16 cellular contexts compared by ENCODE assay signal in genomic region chrX:39985551-39985950, GRCh38.
"Had no signal": no experiment of that assay in that cellular context is flagged by ENCODE, and none has a peak within 500 bp of the region (broad histone marks: within the 10 kb centered on the region; RNA-seq: fewer than 3 reads in every experiment).

No MANE protein-coding gene starts in this region.

- H3K4me1 ChIP-seq: adrenal gland, prostate gland had no signal

- ATAC-seq: activated T-helper 17 cell treated with anti-CD3 and anti-CD28 coated beads, Interleukin-2, amount 50 U/mL, for 72 hours; effector memory CD8-positive, alpha-beta T cell; sciatic nerve had no signal

- H3K4me1 Mint-ChIP-seq: activated T-helper 17 cell treated with anti-CD3 and anti-CD28 coated beads, Interleukin-2, amount 50 U/mL, for 72 hours; central memory CD8-positive, alpha-beta T cell; immature natural killer cell had no signal

- H3K27me3 ChIP-seq: adrenal gland, transverse colon had no signal

- H3K27ac ChIP-seq: adrenal gland, prostate gland had no signal

- H3K36me3 Mint-ChIP-seq: immature natural killer cell had no signal

- H3K9me3 ChIP-seq: adrenal gland, prostate gland, transverse colon had no signal

- H3K9me3 Mint-ChIP-seq: activated CD4-positive, alpha-beta T cell treated with anti-CD3 and anti-CD28 coated beads, Interleukin-2, amount 10 ng/mL, durations not matched to agents 24 days and 14 days; activated naive CD4-positive, alpha-beta T cell treated with anti-CD3 and anti-CD28 coated beads for 36 hours; activated T-helper 17 cell treated with anti-CD3 and anti-CD28 coated beads, Interleukin-2, amount 50 U/mL, for 72 hours; central memory CD8-positive, alpha-beta T cell; effector memory CD8-positive, alpha-beta T cell had no signal

- DNase-seq: activated CD4-positive, alpha-beta T cell treated with anti-CD3 and anti-CD28 coated beads, Interleukin-2, amount 10 ng/mL, durations not matched to agents 24 days and 14 days; activated naive CD4-positive, alpha-beta T cell treated with anti-CD3 and anti-CD28 coated beads for 36 hours; cortex of kidney; effector memory CD8-positive, alpha-beta T cell; immature natural killer cell; mesenchymal stem cell; stimulated activated CD4-positive, alpha-beta T cell treated with anti-CD3 and anti-CD28 coated beads, Interleukin-12 subunit alpha, Interleukin-12 subunit beta, amount 100 ng/mL, for 4 hours; stimulated activated naive CD4-positive, alpha-beta T cell; substantia nigra; T-helper 1 cell; transverse colon had no signal

- H3K4me3 ChIP-seq: adrenal gland, prostate gland, transverse colon had no signal

- H3K27ac Mint-ChIP-seq: activated CD4-positive, alpha-beta T cell treated with anti-CD3 and anti-CD28 coated beads, Interleukin-2, amount 10 ng/mL, durations not matched to agents 24 days and 14 days; activated naive CD4-positive, alpha-beta T cell treated with anti-CD3 and anti-CD28 coated beads for 36 hours; activated T-helper 17 cell treated with anti-CD3 and anti-CD28 coated beads, Interleukin-2, amount 50 U/mL, for 72 hours; effector memory CD8-positive, alpha-beta T cell had no signal

- H3K4me3 Mint-ChIP-seq: activated CD4-positive, alpha-beta T cell treated with anti-CD3 and anti-CD28 coated beads, Interleukin-2, amount 10 ng/mL, durations not matched to agents 24 days and 14 days; activated naive CD4-positive, alpha-beta T cell treated with anti-CD3 and anti-CD28 coated beads for 36 hours; activated T-helper 17 cell treated with anti-CD3 and anti-CD28 coated beads, Interleukin-2, amount 50 U/mL, for 72 hours; central memory CD8-positive, alpha-beta T cell; effector memory CD8-positive, alpha-beta T cell; immature natural killer cell had no signal

- H3K27me3 Mint-ChIP-seq: activated CD4-positive, alpha-beta T cell treated with anti-CD3 and anti-CD28 coated beads, Interleukin-2, amount 10 ng/mL, durations not matched to agents 24 days and 14 days; activated T-helper 17 cell treated with anti-CD3 and anti-CD28 coated beads, Interleukin-2, amount 50 U/mL, for 72 hours; central memory CD8-positive, alpha-beta T cell; effector memory CD8-positive, alpha-beta T cell had no signal

- H3K36me3 ChIP-seq: adrenal gland, prostate gland, transverse colon had no signal
